Comparison of ENCODE assay signal across 8 cellular contexts in genomic region chr6:158660331-158660730, GRCh38. TPM values are rescaled to one million over a fixed set of nuclear protein-coding genes. Genes with fewer than 3 reads are reported as not detected.
DNase-seq lines count a peak whose midpoint lies in the region; ATAC-seq, FAIRE-seq and TF ChIP-seq lines count a peak whose summit lies in the region.

No MANE protein-coding gene starts in this region.

- TF ChIP-seq CTCF in KMS-11 (conservative IDR thresholded peaks at IDR 0.05; ENCODE audit: low read depth, low read length) (peak; percentile 68), SK-N-SH (IDR thresholded peaks at IDR 0.05) (peak; percentile 61), neutrophil (IDR thresholded peaks at IDR 0.05) (no peak)

- CTCF ChIA-PET in SK-N-SH (lab: Yijun Ruan, JAX): interaction anchor here (0.7 to 2.7 kb wide), 13 partner anchors 9 to 446 kb away, joined by 3 to 20 read pairs (median 5); partner anchors contain the start of genes DYNLT1 and SYTL3

- POLR2A ChIA-PET in SK-N-SH (lab: Yijun Ruan, JAX): no interaction called here

- no peak overlapping the region for H4K8ac ChIP-seq in mesenchymal stem cell (ENCODE audit: low read length)

- H2AK5ac ChIP-seq in mesenchymal stem cell (ENCODE audit: low read length, severe bottlenecking): no peak overlapping the region

- no peaks in the 10 kb centered on the region for H3K36me3 ChIP-seq in KMS-11 (ENCODE audit: insufficient read depth)
- no peaks in the 10 kb centered on the region for H3K36me3 ChIP-seq in SK-N-SH (replicated peaks in 1 of 2; ENCODE audit: control insufficient read depth in 1 of 2, insufficient read depth in 2 of 2, low read length in 1 of 2)
- H3K36me3 ChIP-seq in neutrophil: peaks cover 25% of the 10 kb centered on the region
- peaks cover 0 to 3% of the 10 kb centered on the region in 2 experiments for H3K36me3 ChIP-seq in mesenchymal stem cell (ENCODE audit: control insufficient read depth in 1 of 2, insufficient read depth in 2 of 2, low read depth in 1 of 2, low read length in 2 of 2)

- ATAC-seq in activated CD4-positive, CD25-positive, alpha-beta regulatory T cell treated with anti-CD3 and anti-CD28 coated beads, Interleukin-2, amount 50 U/mL, for 24 hours: peak; percentile 56 to 64

- H2BK15ac ChIP-seq in mesenchymal stem cell (ENCODE audit: low read depth, poor library complexity, severe bottlenecking): no peak overlapping the region

- no peak for TF ChIP-seq EP300 in SK-N-SH (IDR thresholded peaks at IDR 0.05; ENCODE audit: borderline replicate concordance in 1 of 2, low read depth in 1 of 2, low read length in 1 of 2)

- H3K4ac ChIP-seq in mesenchymal stem cell (ENCODE audit: low read depth in 1 of 2, low read length in 2 of 2): no peak overlapping the region

- peak overlapping the region; percentile 22; the same call in 1 of the 2 replicates for H2AFZ ChIP-seq in KMS-11 (ENCODE audit: low read depth)
- H2AFZ ChIP-seq in SK-N-SH (ENCODE audit: low read depth): no peak overlapping the region
- H2AFZ ChIP-seq in mesenchymal stem cell (ENCODE audit: low read depth, low read length): no peak overlapping the region

- no peak overlapping the region for H3K9ac ChIP-seq in KMS-11
- no peak overlapping the region for H3K9ac ChIP-seq in SK-N-SH
- H3K9ac ChIP-seq in mesenchymal stem cell (ENCODE audit: low read length): no peak overlapping the region

- peak overlapping the region in 1 of 2 experiments; percentile 37 for H3K14ac ChIP-seq in mesenchymal stem cell (ENCODE audit: low read length in 2 of 2)

- no peaks in the 10 kb centered on the region for H3K27me3 ChIP-seq in KMS-11 (ENCODE audit: insufficient read depth, low read depth)
- no peaks in the 10 kb centered on the region for H3K27me3 ChIP-seq in SK-N-SH (ENCODE audit: insufficient read depth)
- H3K27me3 ChIP-seq in neutrophil: no peaks in the 10 kb centered on the region
- H3K27me3 ChIP-seq in mesenchymal stem cell (ENCODE audit: control insufficient read depth in 1 of 2, insufficient read depth in 1 of 2, low read length in 2 of 2): peaks cover 0 to 5% of the 10 kb centered on the region in 2 experiments

- 64% methylated on average over 10 of the region's 10 CpGs for WGBS in SK-N-SH (ENCODE audit: low lambda C conversion rate)
- 34% methylated on average over 10 of the region's 10 CpGs for WGBS in mesenchymal stem cell

- H2BK5ac ChIP-seq in mesenchymal stem cell (ENCODE audit: low read depth, low read length, poor library complexity, severe bottlenecking): no peak overlapping the region

- H3K18ac ChIP-seq in mesenchymal stem cell (ENCODE audit: low read depth in 1 of 2, low read length in 2 of 2): no peak overlapping the region

- peak overlapping the region in 1 of 2 experiments; percentile 43 for H2BK12ac ChIP-seq in mesenchymal stem cell (ENCODE audit: low read length in 2 of 2)

- H2BK120ac ChIP-seq in mesenchymal stem cell (ENCODE audit: low read depth, low read length): no peak overlapping the region

- no peak overlapping the region for H3K23ac ChIP-seq in mesenchymal stem cell (ENCODE audit: low read length in 2 of 2)

- H3K4me3 ChIP-seq in KMS-11 (IDR thresholded peaks at IDR 0.05; ENCODE audit: insufficient read depth, low read depth, low read length) (no peak overlapping the region), SK-N-SH (ENCODE audit: low read depth in 2 of 2, low read length in 1 of 2) (no peak overlapping the region), neutrophil (ENCODE audit: low read depth in 1 of 2, low read length in 1 of 2) (peak overlapping the region in 1 of 2 experiments; percentile 1), mesenchymal stem cell (ENCODE audit: insufficient read depth in 1 of 2, low read depth in 1 of 2, low read length in 2 of 2) (no peak overlapping the region)

- H4K20me1 ChIP-seq in KMS-11 (ENCODE audit: insufficient read depth): no peaks in the 10 kb centered on the region
- no peaks in the 10 kb centered on the region for H4K20me1 ChIP-seq in SK-N-SH (ENCODE audit: insufficient read depth)

- no peaks in the 10 kb centered on the region for H3K79me1 ChIP-seq in mesenchymal stem cell (replicated peaks; ENCODE audit: low read length, poor library complexity, severe bottlenecking)

- H3F3A ChIP-seq in SK-N-SH (replicated peaks; ENCODE audit: insufficient read depth): peaks cover 20% of the 10 kb centered on the region

- no peaks in the 10 kb centered on the region for H3K79me2 ChIP-seq in KMS-11 (ENCODE audit: insufficient read depth, low read depth)
- no peaks in the 10 kb centered on the region for H3K79me2 ChIP-seq in SK-N-SH (ENCODE audit: insufficient read depth)

- no peak overlapping the region for H4K91ac ChIP-seq in mesenchymal stem cell (ENCODE audit: low read length)

- DNase-seq in activated CD4-positive, CD25-positive, alpha-beta regulatory T cell treated with anti-CD3 and anti-CD28 coated beads, Interleukin-2, amount 50 U/mL, for 72 hours: no peak
- DNase-seq in SK-N-SH (peak; percentile 55), RCC 7860 (ENCODE audit: low spot score) (no peak), mesenchymal stem cell (no peak)
- peak; percentile 64 for DNase-seq in central memory CD4-positive, alpha-beta T cell

- H3K9me2 ChIP-seq in SK-N-SH: no peaks in the 10 kb centered on the region

- H3K27ac ChIP-seq in KMS-11 (no peak overlapping the region), SK-N-SH (ENCODE audit: low read depth in 2 of 2, low read length in 1 of 2) (no peak overlapping the region), neutrophil (peak overlapping the region; percentile 48), mesenchymal stem cell (ENCODE audit: low read length, poor library complexity, severe bottlenecking) (no peak overlapping the region)

- H3K4me1 ChIP-seq in KMS-11 (ENCODE audit: low read depth, poor library complexity, severe bottlenecking) (no peaks in the 10 kb centered on the region), SK-N-SH (ENCODE audit: control insufficient read depth in 1 of 2, insufficient read depth in 2 of 2, low read depth in 1 of 2, low read length in 1 of 2) (peaks cover 5 to 9% of the 10 kb centered on the region in 2 experiments; a peak in 2 of 4 replicates), neutrophil (ENCODE audit: control insufficient read depth in 1 of 2, insufficient read depth in 1 of 2, low read depth in 1 of 2, low read length in 1 of 2) (peaks cover 79 to 81% of the 10 kb centered on the region in 2 experiments), mesenchymal stem cell (ENCODE audit: control insufficient read depth, insufficient read depth, low read depth, low read length) (peaks cover 9% of the 10 kb centered on the region)

- no peak overlapping the region for H3K4me2 ChIP-seq in KMS-11
- H3K4me2 ChIP-seq in SK-N-SH: no peak overlapping the region
- no peak overlapping the region for H3K4me2 ChIP-seq in mesenchymal stem cell (ENCODE audit: low read length, poor library complexity, severe bottlenecking)

- no peak for FAIRE-seq in RCC 7860 (lab: Jason Lieb, UNC)

- H3K9me3 ChIP-seq in SK-N-SH (no peaks in the 10 kb centered on the region), neutrophil (no peaks in the 10 kb centered on the region), mesenchymal stem cell (ENCODE audit: control insufficient read depth, low read length) (no peaks in the 10 kb centered on the region)

- peak; percentile 50 for TF ChIP-seq RAD21 in SK-N-SH (IDR thresholded peaks at IDR 0.05; ENCODE audit: low read length)

TF ChIP-seq in SK-N-SH, 30 proteins besides CTCF, POLR2A, EP300 and RAD21:
- TF ChIP-seq NFIC (IDR thresholded peaks at IDR 0.05; ENCODE audit: borderline replicate concordance): no peak
- peak; percentile 31; the same call in 1 of the 2 replicates for TF ChIP-seq SMC3 (IDR thresholded peaks at IDR 0.05; ENCODE audit: low read depth, low read length)
- no peak for TF ChIP-seq IRF3 (IDR thresholded peaks at IDR 0.05; ENCODE audit: low read depth, low read length)
TF ChIP-seq in SK-N-SH: peak in this region for 1.

RNA-seq across cellular contexts. Expression of gene SYTL3, which starts 10.5 kb away (rescaled TPM):
- 2.0 and 2.3 TPM in 2 replicates for polyA plus RNA-seq in SK-N-SH (2012; rRNA removed)
- polyA plus RNA-seq in SK-N-SH (2012; cell fraction: cytosol; rRNA removed): 1.6 and 1.9 TPM in 2 replicates
- 3.5 and 5.0 TPM in 2 replicates for polyA plus RNA-seq in SK-N-SH (2012; cell fraction: nucleus; rRNA removed)
- polyA plus RNA-seq in mesenchymal stem cell (2013, experiment 1 of 2): 2.1 TPM
- polyA plus RNA-seq in mesenchymal stem cell (2013, experiment 2 of 2): 2.3 TPM

RNA-seq across cellular contexts. Expression of gene DYNLT1, which starts 15.8 kb away (rescaled TPM):
- 306 and 390 TPM in 2 replicates for polyA plus RNA-seq in SK-N-SH (2012; rRNA removed)
- 392 and 450 TPM in 2 replicates for polyA plus RNA-seq in SK-N-SH (2012; cell fraction: cytosol; rRNA removed)
- 181 and 247 TPM in 2 replicates for polyA plus RNA-seq in SK-N-SH (2012; cell fraction: nucleus; rRNA removed)
- 187 TPM for polyA plus RNA-seq in mesenchymal stem cell (2013, experiment 1 of 2)
- 199 TPM for polyA plus RNA-seq in mesenchymal stem cell (2013, experiment 2 of 2)

Comparison
In these comparisons a context has a peak if more than half of its experiments do, and no peak if none do; other contexts are left out.
1. DNase-seq: peak in SK-N-SH (single experiment) and central memory CD4-positive, alpha-beta T cell (single experiment); none in activated CD4-positive, CD25-positive, alpha-beta regulatory T cell treated with anti-CD3 and anti-CD28 coated beads, Interleukin-2, amount 50 U/mL, for 72 hours (single experiment), RCC 7860 (single experiment) and mesenchymal stem cell (single experiment).